15 cellular contexts compared by ENCODE assay signal in the genomic region with DNA sequence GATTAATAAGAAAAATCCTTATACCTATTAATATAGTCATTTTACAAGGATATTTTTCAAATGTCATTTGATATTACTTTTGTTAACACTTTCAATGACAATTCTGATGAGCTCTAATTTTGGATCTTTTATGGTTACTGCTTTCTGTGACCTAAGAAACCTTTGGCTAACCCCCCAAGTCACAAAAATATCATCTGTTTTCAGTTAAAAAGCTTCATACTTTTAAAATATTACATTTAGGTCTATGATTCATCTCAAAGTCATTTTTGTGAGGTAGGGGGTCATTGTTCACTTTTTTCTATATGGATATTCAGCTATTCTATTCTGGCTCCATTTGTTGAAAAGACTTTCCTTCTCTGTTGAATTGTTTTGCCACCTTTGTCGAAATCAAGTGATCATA. TPM values are rescaled to one million over a fixed set of nuclear protein-coding genes. Genes with fewer than 3 reads are reported as not detected.
DNase-seq lines count a peak whose midpoint lies in the region; ATAC-seq and TF ChIP-seq lines count a peak whose summit lies in the region.
"Had no signal": no experiment of that assay in that cellular context is flagged by ENCODE, and none has a peak within 500 bp of the region (broad histone marks: within the 10 kb centered on the region; RNA-seq: fewer than 3 reads in every experiment).

No MANE protein-coding gene starts in this region.

- DNase-seq in HCEC 1CT (peak; percentile 37), astrocyte of the spinal cord (ENCODE audit: low read depth, low spot score) (peak; percentile 39), iris pigment epithelial cell (ENCODE audit: low read depth) (peak; percentile 28), type B pancreatic cell (ENCODE audit: extremely low spot score, unreplicated experiment) (no peak), HUDEP-2 (lab: John Stamatoyannopoulos, UW; ENCODE audit: unreplicated experiment in 76 of 76) (no peak), SJCRH30 (no peak)
- DNase-seq: COR-L47, IMR-90, NCI-H1930, NCI-H524, SIG-M5 had no signal

- H3K4me3 ChIP-seq in astrocyte of the spinal cord (ENCODE audit: low read depth, low read length) (no peak overlapping the region), SJCRH30 (no peak overlapping the region)
- H3K4me3 ChIP-seq: GM12878, HAP-1 had no signal

- no peak for TF ChIP-seq CTCF in astrocyte of the spinal cord (IDR thresholded peaks at IDR 0.05; ENCODE audit: low read depth, low read length)
- TF ChIP-seq CTCF in type B pancreatic cell (conservative IDR thresholded peaks at IDR 0.05): no peak

- no peaks in the 10 kb centered on the region for H3K9me3 ChIP-seq in SJCRH30 (replicated peaks)
- H3K9me3 ChIP-seq: HAP-1 had no signal

- no peaks in the 10 kb centered on the region for H3K27me3 Mint-ChIP-seq in type B pancreatic cell

- in situ Hi-C loops in astrocyte of the spinal cord (cut with HindIII; ENCODE audit: low sequenced_read_pairs): no loop called here

- ATAC-seq in HG02763 (IDR thresholded peaks at IDR 0.05; ENCODE audit: unreplicated experiment): no peak
- ATAC-seq: GM12878 had no signal

- H3K27ac ChIP-seq in SJCRH30: no peak overlapping the region
- H3K27ac ChIP-seq: C4-2B had no signal

- peaks cover 4% of the 10 kb centered on the region for H3K4me1 Mint-ChIP-seq in type B pancreatic cell (ENCODE audit: unreplicated experiment)

- no peaks in the 10 kb centered on the region for H3K4me1 ChIP-seq in SJCRH30

- H3K9me3 Mint-ChIP-seq in type B pancreatic cell: no peaks in the 10 kb centered on the region

- H3K36me3 ChIP-seq in SJCRH30: no peaks in the 10 kb centered on the region

- no peaks in the 10 kb centered on the region for H3K36me3 Mint-ChIP-seq in type B pancreatic cell

- no peak overlapping the region for H3K27ac Mint-ChIP-seq in type B pancreatic cell

- H3K27me3 ChIP-seq in SJCRH30: no peaks in the 10 kb centered on the region

- no peak overlapping the region for H3K4me3 Mint-ChIP-seq in type B pancreatic cell

RNA-seq across cellular contexts. Expression of gene UCHL5, which starts 44.8 kb away (rescaled TPM):
- total RNA-seq in type B pancreatic cell (ENCODE audit: low replicate concordance): 23.8 and 31.3 TPM in 2 replicates
- total RNA-seq in SJCRH30 (2014; rRNA removed; shearing (Covaris generic)): 36.1 and 42.2 TPM in 2 replicates

RNA-seq across cellular contexts. Expression of gene RO60, which starts 45.1 kb away (rescaled TPM):
- 56.1 and 90.5 TPM in 2 replicates for total RNA-seq in type B pancreatic cell (ENCODE audit: low replicate concordance)
- total RNA-seq in SJCRH30 (2014; rRNA removed; shearing (Covaris generic)): 80.9 and 91.9 TPM in 2 replicates

Comparison
In these comparisons a context has a peak if more than half of its experiments do, and no peak if none do; other contexts are left out.
1. DNase-seq: peak in HCEC 1CT (single experiment), astrocyte of the spinal cord (single experiment) and iris pigment epithelial cell (single experiment); none in type B pancreatic cell (single experiment), HUDEP-2 (0 of 76) and SJCRH30 (0 of 2).